27 cellular contexts compared by ENCODE assay signal in the genomic region with DNA sequence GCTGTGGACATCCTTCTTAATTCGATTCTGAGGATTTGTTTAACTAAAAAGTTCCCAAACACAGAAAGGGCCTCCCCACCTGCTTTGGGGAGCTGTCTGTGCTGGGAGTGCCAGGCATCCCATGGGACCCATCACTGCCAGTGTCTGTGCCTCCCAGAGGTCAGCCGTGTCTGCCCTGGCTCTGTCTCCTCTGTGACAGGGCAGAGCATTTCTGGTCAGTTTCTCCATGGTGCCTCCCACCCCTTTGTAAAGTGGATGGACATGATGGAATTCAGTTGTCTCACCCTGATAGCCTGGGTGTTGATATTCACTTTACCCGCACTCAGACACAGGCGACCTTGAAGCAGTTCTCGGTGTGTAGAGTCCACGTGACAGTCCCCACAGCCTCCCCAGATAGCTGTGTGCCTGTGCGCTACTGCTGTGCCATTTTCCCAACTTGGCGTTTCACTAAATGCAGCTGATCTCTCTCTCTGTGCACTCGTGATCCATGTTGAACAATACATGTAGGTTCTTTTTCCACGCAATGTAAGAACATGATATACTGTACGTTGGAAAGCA.
"Had no signal": no experiment of that assay in that cellular context is flagged by ENCODE, and none has a peak within 500 bp of the region (broad histone marks: within the 10 kb centered on the region; RNA-seq: fewer than 3 reads in every experiment).

No MANE protein-coding gene starts in this region.

- ATAC-seq: activated CD8-positive, alpha-beta T cell treated with anti-CD3 and anti-CD28 coated beads, Interleukin-2, amount 10 ng/mL, durations not matched to agents 7 days and 5 days; activated naive CD4-positive, alpha-beta T cell treated with anti-CD3 and anti-CD28 coated beads, Interleukin-2, amount 50 U/mL, for 72 hours; gastroesophageal sphincter; naive thymus-derived CD8-positive, alpha-beta T cell; stimulated activated effector memory CD8-positive, alpha-beta T cell treated with anti-CD3 and anti-CD28 coated beads, Interleukin-12 subunit alpha, Interleukin-12 subunit beta, amount 100 ng/mL, for 72 hours; stimulated activated naive CD8-positive, alpha-beta T cell treated with anti-CD3 and anti-CD28 coated beads, Interleukin-15, amount 100 ng/mL, for 72 hours had no signal

- H3K27me3 ChIP-seq: cardiac muscle cell, esophagus muscularis mucosa, gastroesophageal sphincter, neural progenitor cell, suprapubic skin, transverse colon, uterus had no signal

- DNase-seq: activated CD4-positive, alpha-beta T cell treated with anti-CD3 and anti-CD28 coated beads for 1 hour; activated CD4-positive, alpha-beta T cell treated with anti-CD3 and anti-CD28 coated beads, Interleukin-2, amount 50 U/mL, for 1 hour; activated CD8-positive, alpha-beta T cell treated with anti-CD3 and anti-CD28 coated beads, Interleukin-2, amount 10 ng/mL, durations not matched to agents 7 days and 5 days; activated gamma-delta T cell treated with Interleukin-2 at 50 U/mL for 16 hours; activated T-cell treated with anti-CD3 and anti-CD28 coated beads, Interleukin-2, amount 50 U/mL, for 1 hour; amniotic stem cell; dermis blood vessel endothelial cell; effector memory CD4-positive, alpha-beta T cell; head of caudate nucleus; naive thymus-derived CD8-positive, alpha-beta T cell; posterior cingulate gyrus; retina; stimulated activated CD4-positive, alpha-beta T cell treated with anti-CD3 and anti-CD28 coated beads, Interleukin-12 subunit alpha, Interleukin-12 subunit beta, amount 100 ng/mL, for 4 hours; stimulated activated naive CD8-positive, alpha-beta T cell treated with anti-CD3 and anti-CD28 coated beads, Interleukin-15, amount 100 ng/mL, for 72 hours; SW 1271; T-helper 2 cell; transverse colon; uterus had no signal

- H3K36me3 ChIP-seq: cardiac muscle cell, neural progenitor cell, transverse colon, uterus had no signal

- H3K4me3 ChIP-seq: cardiac muscle cell, esophagus muscularis mucosa, gastroesophageal sphincter, lung, SK-N-MC, suprapubic skin, transverse colon, uterus had no signal

- H3K9ac ChIP-seq: neural progenitor cell had no signal

- H3K9me3 Mint-ChIP-seq: activated naive CD4-positive, alpha-beta T cell treated with anti-CD3 and anti-CD28 coated beads, Interleukin-2, amount 50 U/mL, for 72 hours; naive thymus-derived CD8-positive, alpha-beta T cell; neural progenitor cell; stimulated activated effector memory CD8-positive, alpha-beta T cell treated with anti-CD3 and anti-CD28 coated beads, Interleukin-12 subunit alpha, Interleukin-12 subunit beta, amount 100 ng/mL, for 72 hours; stimulated activated naive CD8-positive, alpha-beta T cell treated with anti-CD3 and anti-CD28 coated beads, Interleukin-15, amount 100 ng/mL, for 72 hours had no signal

- H3K4me1 ChIP-seq: suprapubic skin, uterus had no signal

- H3K27ac ChIP-seq: cardiac muscle cell, esophagus muscularis mucosa, gastroesophageal sphincter, SK-N-MC, suprapubic skin, transverse colon, uterus had no signal

- H3K4me3 Mint-ChIP-seq: activated CD8-positive, alpha-beta T cell treated with anti-CD3 and anti-CD28 coated beads, Interleukin-2, amount 10 ng/mL, durations not matched to agents 7 days and 5 days; naive thymus-derived CD8-positive, alpha-beta T cell; neural progenitor cell; stimulated activated effector memory CD8-positive, alpha-beta T cell treated with anti-CD3 and anti-CD28 coated beads, Interleukin-12 subunit alpha, Interleukin-12 subunit beta, amount 100 ng/mL, for 72 hours; stimulated activated naive CD8-positive, alpha-beta T cell treated with anti-CD3 and anti-CD28 coated beads, Interleukin-15, amount 100 ng/mL, for 72 hours had no signal

- H3K9me3 ChIP-seq: esophagus muscularis mucosa, gastroesophageal sphincter, suprapubic skin, transverse colon, uterus had no signal

- H3K27me3 Mint-ChIP-seq: naive thymus-derived CD8-positive, alpha-beta T cell; stimulated activated naive CD8-positive, alpha-beta T cell treated with anti-CD3 and anti-CD28 coated beads, Interleukin-15, amount 100 ng/mL, for 72 hours had no signal

- H3K27ac Mint-ChIP-seq: activated CD8-positive, alpha-beta T cell treated with anti-CD3 and anti-CD28 coated beads, Interleukin-2, amount 10 ng/mL, durations not matched to agents 7 days and 5 days; neural progenitor cell had no signal
